In the genomic region with DNA sequence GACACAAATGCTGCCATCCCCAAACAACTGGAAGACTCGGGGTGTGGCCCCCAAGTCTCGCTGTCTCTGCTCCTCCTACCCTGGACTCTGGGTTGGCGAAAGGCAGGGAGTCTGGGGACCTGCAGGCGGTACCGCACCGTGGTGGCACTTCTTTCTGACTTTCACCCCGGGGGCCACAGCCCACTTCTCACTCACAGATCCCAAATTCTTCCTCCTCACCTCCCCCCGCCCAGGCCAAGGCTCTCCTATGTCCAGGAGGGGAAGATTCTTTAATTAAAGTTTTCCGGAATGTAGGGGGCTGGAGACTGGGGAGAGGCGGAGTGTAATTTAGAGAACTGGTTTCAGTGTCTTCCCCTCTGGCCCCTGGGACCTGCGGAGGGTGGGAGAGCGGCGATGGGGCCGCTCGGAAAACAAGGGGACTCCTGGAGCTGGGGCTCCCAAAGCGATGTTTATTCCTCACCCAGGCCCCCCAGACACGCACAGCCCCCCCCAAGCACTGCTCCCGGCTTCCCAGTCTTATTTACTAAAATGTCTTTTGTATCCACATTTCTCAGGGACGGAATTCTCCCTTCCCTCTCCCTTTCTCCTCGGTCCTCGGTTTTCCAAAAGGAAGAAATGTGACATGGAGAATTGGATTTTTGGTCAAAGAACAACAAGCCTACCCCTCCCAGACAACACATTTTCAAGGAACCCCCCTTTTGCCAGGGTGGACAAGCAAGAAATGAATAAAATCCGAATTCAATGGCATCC, we compare ENCODE assay signal across 1 cellular context.
TF ChIP-seq lines count a peak whose summit lies in the region.

No MANE protein-coding gene starts in this region.

TF ChIP-seq in HepG2, 621 proteins besides CTCF, POLR2A, EP300 and RAD21:
- TF ChIP-seq ARID3A (IDR thresholded peaks at IDR 0.05; ENCODE audit: low read depth, low read length) (no peak), ZFP37 (CRISPR knock-in tag; IDR thresholded peaks at IDR 0.05; ENCODE audit: borderline replicate concordance) (no peak), KAT8 (CRISPR knock-in tag; IDR thresholded peaks at IDR 0.05) (no peak), ZNF891 (CRISPR knock-in tag; IDR thresholded peaks at IDR 0.05) (no peak), ZBTB10 (CRISPR knock-in tag; IDR thresholded peaks at IDR 0.05; ENCODE audit: borderline replicate concordance) (no peak), SPEN (CRISPR knock-in tag; IDR thresholded peaks at IDR 0.05; ENCODE audit: low read depth) (no peak), ZFP62 (CRISPR knock-in tag; IDR thresholded peaks at IDR 0.05) (no peak), ZNF235 (CRISPR knock-in tag; IDR thresholded peaks at IDR 0.05; ENCODE audit: borderline replicate concordance) (no peak), YY1 (IDR thresholded peaks at IDR 0.05; ENCODE audit: insufficient read depth, insufficient replicate concordance, low read depth, low read length) (no peak), PPARG (CRISPR knock-in tag; conservative IDR thresholded peaks at IDR 0.05) (no peak), NFIC (IDR thresholded peaks at IDR 0.05; ENCODE audit: low read length) (no peak), SNAPC2 (CRISPR knock-in tag; IDR thresholded peaks at IDR 0.05) (no peak), ZNF224 (CRISPR knock-in tag; IDR thresholded peaks at IDR 0.05) (no peak), KIAA2018 (CRISPR knock-in tag; IDR thresholded peaks at IDR 0.05; ENCODE audit: borderline replicate concordance) (no peak)
- TF ChIP-seq, protein P1, sequence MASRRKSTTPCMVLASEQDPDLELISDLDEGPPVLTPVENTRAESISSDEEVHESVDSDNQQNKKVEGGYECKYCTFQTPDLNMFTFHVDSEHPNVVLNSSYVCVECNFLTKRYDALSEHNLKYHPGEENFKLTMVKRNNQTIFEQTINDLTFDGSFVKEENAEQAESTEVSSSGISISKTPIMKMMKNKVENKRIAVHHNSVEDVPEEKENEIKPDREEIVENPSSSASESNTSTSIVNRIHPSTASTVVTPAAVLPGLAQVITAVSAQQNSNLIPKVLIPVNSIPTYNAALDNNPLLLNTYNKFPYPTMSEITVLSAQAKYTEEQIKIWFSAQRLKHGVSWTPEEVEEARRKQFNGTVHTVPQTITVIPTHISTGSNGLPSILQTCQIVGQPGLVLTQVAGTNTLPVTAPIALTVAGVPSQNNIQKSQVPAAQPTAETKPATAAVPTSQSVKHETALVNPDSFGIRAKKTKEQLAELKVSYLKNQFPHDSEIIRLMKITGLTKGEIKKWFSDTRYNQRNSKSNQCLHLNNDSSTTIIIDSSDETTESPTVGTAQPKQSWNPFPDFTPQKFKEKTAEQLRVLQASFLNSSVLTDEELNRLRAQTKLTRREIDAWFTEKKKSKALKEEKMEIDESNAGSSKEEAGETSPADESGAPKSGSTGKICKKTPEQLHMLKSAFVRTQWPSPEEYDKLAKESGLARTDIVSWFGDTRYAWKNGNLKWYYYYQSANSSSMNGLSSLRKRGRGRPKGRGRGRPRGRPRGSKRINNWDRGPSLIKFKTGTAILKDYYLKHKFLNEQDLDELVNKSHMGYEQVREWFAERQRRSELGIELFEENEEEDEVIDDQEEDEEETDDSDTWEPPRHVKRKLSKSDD (CRISPR knock-in tag; IDR thresholded peaks at IDR 0.05; ENCODE audit: low read depth) = no peak
- TF ChIP-seq, protein P2, sequence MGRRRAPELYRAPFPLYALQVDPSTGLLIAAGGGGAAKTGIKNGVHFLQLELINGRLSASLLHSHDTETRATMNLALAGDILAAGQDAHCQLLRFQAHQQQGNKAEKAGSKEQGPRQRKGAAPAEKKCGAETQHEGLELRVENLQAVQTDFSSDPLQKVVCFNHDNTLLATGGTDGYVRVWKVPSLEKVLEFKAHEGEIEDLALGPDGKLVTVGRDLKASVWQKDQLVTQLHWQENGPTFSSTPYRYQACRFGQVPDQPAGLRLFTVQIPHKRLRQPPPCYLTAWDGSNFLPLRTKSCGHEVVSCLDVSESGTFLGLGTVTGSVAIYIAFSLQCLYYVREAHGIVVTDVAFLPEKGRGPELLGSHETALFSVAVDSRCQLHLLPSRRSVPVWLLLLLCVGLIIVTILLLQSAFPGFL (CRISPR knock-in tag; IDR thresholded peaks at IDR 0.05) = no peak
